ENCODE assay signal across 25 cellular contexts in the genomic region with DNA sequence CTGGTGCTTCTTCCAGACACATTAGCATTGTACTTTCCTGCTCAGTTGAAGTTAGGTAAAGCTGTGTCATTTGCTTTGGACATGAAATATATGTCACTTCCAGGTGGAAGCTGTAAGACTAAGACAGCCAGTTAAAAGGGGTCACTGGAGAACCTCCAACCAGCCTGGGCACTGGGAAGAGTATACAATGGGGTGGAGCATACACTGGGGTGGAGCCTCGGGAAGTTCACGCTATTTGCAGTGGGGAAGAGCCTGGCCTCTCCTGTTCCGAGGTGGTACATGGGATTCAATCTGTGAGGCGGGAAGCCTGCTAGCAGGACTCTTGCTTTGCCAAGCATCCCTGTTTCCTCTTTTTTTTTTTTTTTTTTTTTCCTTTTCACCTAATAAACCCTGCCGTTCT.
"Had no signal": no experiment of that assay in that cellular context is flagged by ENCODE, and none has a peak within 500 bp of the region (broad histone marks: within the 10 kb centered on the region; RNA-seq: fewer than 3 reads in every experiment).

No MANE protein-coding gene starts in this region.

- DNase-seq: activated CD4-positive, alpha-beta T cell treated with anti-CD3 and anti-CD28 coated beads, Interleukin-2, amount 10 ng/mL, durations not matched to agents 24 days and 14 days; activated CD4-positive, alpha-beta T cell treated with anti-CD3 and anti-CD28 coated beads, Interleukin-2, amount 50 U/mL, for 4 hours; activated CD8-positive, alpha-beta T cell treated with anti-CD3 and anti-CD28 coated beads for 36 hours; activated effector memory CD4-positive, alpha-beta T cell treated with anti-CD3 and anti-CD28 coated beads, Interleukin-2, amount 50 U/mL, for 16 hours; activated naive CD4-positive, alpha-beta T cell; activated naive CD4-positive, alpha-beta T cell treated with anti-CD3 and anti-CD28 coated beads, Interleukin-2, amount 50 U/mL, for 16 hours; activated naive CD8-positive, alpha-beta T cell treated with anti-CD3 and anti-CD28 coated beads for 36 hours; activated T-cell treated with anti-CD3 and anti-CD28 coated beads, Interleukin-2, amount 50 U/mL, for 1 hour; activated T-cell treated with anti-CD3 and anti-CD28 coated beads, Interleukin-2, amount 50 U/mL, for 72 hours; amniotic stem cell; aorta; brain microvascular endothelial cell; Karpas-422; NCI-H1105; NCI-H1417 treated with DMSO at 0.1 percent for 48 hours; NCI-H187 treated with DMSO at 0.1 percent for 48 hours; NCI-H345; NCI-H524 treated with DMSO at 0.1 percent for 48 hours; SHP77; SJCRH30; T1000; WERI-Rb-1 had no signal

- H3K27me3 Mint-ChIP-seq: activated CD8-positive, alpha-beta T cell treated with anti-CD3 and anti-CD28 coated beads for 36 hours; activated naive CD8-positive, alpha-beta T cell treated with anti-CD3 and anti-CD28 coated beads for 36 hours; activated T-helper 17 cell treated with anti-CD3 and anti-CD28 coated beads, Interleukin-2, amount 50 U/mL, for 72 hours; central memory CD8-positive, alpha-beta T cell had no signal

- H3K4me1 Mint-ChIP-seq: activated CD4-positive, alpha-beta T cell treated with anti-CD3 and anti-CD28 coated beads, Interleukin-2, amount 10 ng/mL, durations not matched to agents 24 days and 14 days; activated naive CD8-positive, alpha-beta T cell treated with anti-CD3 and anti-CD28 coated beads for 36 hours; central memory CD8-positive, alpha-beta T cell had no signal

- H3K4me3 Mint-ChIP-seq: activated CD4-positive, alpha-beta T cell treated with anti-CD3 and anti-CD28 coated beads, Interleukin-2, amount 10 ng/mL, durations not matched to agents 24 days and 14 days; activated CD8-positive, alpha-beta T cell treated with anti-CD3 and anti-CD28 coated beads for 36 hours; activated naive CD8-positive, alpha-beta T cell treated with anti-CD3 and anti-CD28 coated beads for 36 hours; activated T-cell treated with anti-CD3 and anti-CD28 coated beads, Interleukin-2, amount 50 U/mL, for 72 hours; activated T-helper 17 cell treated with anti-CD3 and anti-CD28 coated beads, Interleukin-2, amount 50 U/mL, for 72 hours; central memory CD8-positive, alpha-beta T cell had no signal

- H3K27ac Mint-ChIP-seq: activated CD4-positive, alpha-beta T cell treated with anti-CD3 and anti-CD28 coated beads, Interleukin-2, amount 10 ng/mL, durations not matched to agents 24 days and 14 days; activated CD8-positive, alpha-beta T cell treated with anti-CD3 and anti-CD28 coated beads for 36 hours; activated naive CD8-positive, alpha-beta T cell treated with anti-CD3 and anti-CD28 coated beads for 36 hours; activated T-cell treated with anti-CD3 and anti-CD28 coated beads, Interleukin-2, amount 50 U/mL, for 72 hours; activated T-helper 17 cell treated with anti-CD3 and anti-CD28 coated beads, Interleukin-2, amount 50 U/mL, for 72 hours had no signal

- ATAC-seq: activated CD8-positive, alpha-beta T cell treated with anti-CD3 and anti-CD28 coated beads for 36 hours; activated T-cell treated with anti-CD3 and anti-CD28 coated beads, Interleukin-2, amount 50 U/mL, for 72 hours; activated T-helper 17 cell treated with anti-CD3 and anti-CD28 coated beads, Interleukin-2, amount 50 U/mL, for 72 hours; Panc1 had no signal

- H3K9me3 Mint-ChIP-seq: activated CD4-positive, alpha-beta T cell treated with anti-CD3 and anti-CD28 coated beads, Interleukin-2, amount 10 ng/mL, durations not matched to agents 24 days and 14 days; activated CD8-positive, alpha-beta T cell treated with anti-CD3 and anti-CD28 coated beads for 36 hours; activated naive CD8-positive, alpha-beta T cell treated with anti-CD3 and anti-CD28 coated beads for 36 hours; activated T-cell treated with anti-CD3 and anti-CD28 coated beads, Interleukin-2, amount 50 U/mL, for 72 hours; activated T-helper 17 cell treated with anti-CD3 and anti-CD28 coated beads, Interleukin-2, amount 50 U/mL, for 72 hours; central memory CD8-positive, alpha-beta T cell had no signal
